8 cellular contexts compared by ENCODE assay signal in genomic region chr12:110826592-110827200, GRCh38. TPM values are rescaled to one million over a fixed set of nuclear protein-coding genes. Genes with fewer than 3 reads are reported as not detected.
DNase-seq lines count a peak whose midpoint lies in the region; ATAC-seq, FAIRE-seq and TF ChIP-seq lines count a peak whose summit lies in the region.

No MANE protein-coding gene starts in this region.

- H3K9me3 Mint-ChIP-seq in activated CD8-positive, alpha-beta T cell treated with anti-CD3 and anti-CD28 coated beads, Interleukin-2, amount 10 ng/mL, durations not matched to agents 7 days and 5 days (ENCODE audit: insufficient read depth): no peaks in the 10 kb centered on the region

- H3K18ac ChIP-seq in H1 (ENCODE audit: extremely low read depth, low read length): no peak overlapping the region

- ATAC-seq in activated CD8-positive, alpha-beta T cell treated with anti-CD3 and anti-CD28 coated beads, Interleukin-2, amount 10 ng/mL, durations not matched to agents 7 days and 5 days: peak; percentile 93

- H3K27ac ChIP-seq in H1 (ENCODE audit: low read depth, low read length): no peak overlapping the region

- H3K79me2 ChIP-seq in H1 (ENCODE audit: control insufficient read depth in 1 of 2, insufficient read depth in 2 of 2, low read length in 2 of 2): no peaks in the 10 kb centered on the region

- WGBS in H1 (ENCODE audit: extremely low coverage in 1 of 2, insufficient coverage in 1 of 2, insufficient read length in 1 of 2, insufficient replicate concordance in 2 of 2, low coverage in 1 of 2, low lambda C conversion rate in 2 of 2, missing lambda C conversion rate in 1 of 2), 2 experiments: 48% methylated on average over 14 of the region's 14 CpGs; no CpG with 5 or more reads in 1 of the 2 experiments

- H3K9me3 ChIP-seq in H1 (ENCODE audit: insufficient read depth in 2 of 2, low read depth in 1 of 2, low read length in 1 of 2): no peaks in the 10 kb centered on the region

- no peak overlapping the region for H3K23ac ChIP-seq in H1 (ENCODE audit: insufficient read length)

- H2BK15ac ChIP-seq in H1 (ENCODE audit: low read length): peak overlapping the region; percentile 16; the same call in 1 of the 2 replicates

- DNase-seq in NCI-H524 (lab: John Stamatoyannopoulos, UW) (peak; percentile 81 to 85), NCI-H524 treated with DMSO at 0.1 percent for 48 hours (lab: John Stamatoyannopoulos, UW) (no peak), HS-27A (ENCODE audit: low read depth) (peak; percentile 69), NK-92 (lab: John Stamatoyannopoulos, UW; ENCODE audit: unreplicated experiment) (peak; percentile 4), H1 (ENCODE audit: low read depth in 1 of 2, low spot score in 2 of 2) (peak; percentile 87 to 95), middle frontal gyrus (ENCODE audit: extremely low spot score, low spot score) (peak; percentile 50)
- DNase-seq in activated CD8-positive, alpha-beta T cell treated with anti-CD3 and anti-CD28 coated beads, Interleukin-2, amount 10 ng/mL, durations not matched to agents 7 days and 5 days: peak; percentile 88
- DNase-seq in stimulated activated CD8-positive, alpha-beta memory T cell treated with anti-CD3 and anti-CD28 coated beads, Interleukin-2, amount 100 ng/mL, for 48 hours (ENCODE audit: low read depth in 2 of 2): peak; percentile 74 to 81

- H2BK5ac ChIP-seq in H1 (ENCODE audit: low read depth, low read length): no peak overlapping the region

- peak overlapping the region; percentile 24 for H3K4me3 Mint-ChIP-seq in activated CD8-positive, alpha-beta T cell treated with anti-CD3 and anti-CD28 coated beads, Interleukin-2, amount 10 ng/mL, durations not matched to agents 7 days and 5 days

- peak overlapping the region; percentile 35; the same call in 1 of the 2 replicates for H4K8ac ChIP-seq in H1 (ENCODE audit: extremely low read depth, insufficient read depth, low read length)

- H3K56ac ChIP-seq in H1 (replicated peaks; ENCODE audit: insufficient read length, low read depth, low read length): no peak overlapping the region

- H3K4me2 ChIP-seq in H1 (ENCODE audit: insufficient read depth in 1 of 2, low read depth in 2 of 2, low read length in 2 of 2): no peak overlapping the region

- TF ChIP-seq EP300 in H1 (IDR thresholded peaks at IDR 0.05; ENCODE audit: borderline replicate concordance in 1 of 2, low read depth in 2 of 2, low read length in 2 of 2): no peak

- no peaks in the 10 kb centered on the region for H3K36me3 ChIP-seq in H1 (ENCODE audit: control insufficient read depth in 2 of 4, insufficient read depth in 4 of 4, low read length in 3 of 4)

- H3K27me3 Mint-ChIP-seq in activated CD8-positive, alpha-beta T cell treated with anti-CD3 and anti-CD28 coated beads, Interleukin-2, amount 10 ng/mL, durations not matched to agents 7 days and 5 days (ENCODE audit: low read depth): peaks cover 5% of the 10 kb centered on the region

- H3K4me3 ChIP-seq in H1 (ENCODE audit: extremely low read depth in 1 of 4, insufficient read depth in 2 of 4, low read depth in 3 of 4, low read length in 4 of 4): no peak overlapping the region

- peak; percentile 94 to 97 for TF ChIP-seq RAD21 in H1 (IDR thresholded peaks at IDR 0.05 in 1 of 2, conservative IDR thresholded peaks at IDR 0.05 in 1 of 2; ENCODE audit: low read depth in 2 of 2, low read length in 2 of 2)

- H3K4me1 ChIP-seq in H1 (replicated peaks in 1 of 4; ENCODE audit: control insufficient read depth in 3 of 4, insufficient read depth in 4 of 4, low read length in 3 of 4): no peaks in the 10 kb centered on the region; a peak in 1 of 7 replicates

- H3K36me3 Mint-ChIP-seq in activated CD8-positive, alpha-beta T cell treated with anti-CD3 and anti-CD28 coated beads, Interleukin-2, amount 10 ng/mL, durations not matched to agents 7 days and 5 days (ENCODE audit: low read depth): no peaks in the 10 kb centered on the region

- POLR2A ChIA-PET in activated CD8-positive, alpha-beta T cell treated with anti-CD3 and anti-CD28 coated beads, Interleukin-2, amount 10 ng/mL, durations not matched to agents 7 days and 5 days (lab: Charles Lee): interaction anchor here (1.1 to 1.8 kb wide), 2 partner anchors 85 to 122 kb away, joined by 3 to 6 read pairs; partner anchors contain the start of gene PPP1CC
- POLR2A ChIA-PET in H1 (lab: Charles Lee; ENCODE audit: partially characterized antibody): interaction anchor here (0.8 to 1.2 kb wide), 2 partner anchors 83 to 97 kb away, joined by 4 read pairs; no protein-coding TSS in a partner anchor

- no peak overlapping the region for H3K27ac Mint-ChIP-seq in activated CD8-positive, alpha-beta T cell treated with anti-CD3 and anti-CD28 coated beads, Interleukin-2, amount 10 ng/mL, durations not matched to agents 7 days and 5 days

- TF ChIP-seq POLR2A in H1 (IDR thresholded peaks at IDR 0.05; ENCODE audit: control extremely low read depth in 1 of 2, low read depth in 2 of 2, low read length in 2 of 2): no peak

- H3K79me1 ChIP-seq in H1 (ENCODE audit: low read depth, low read length): no peaks in the 10 kb centered on the region

- CTCF ChIA-PET in activated CD8-positive, alpha-beta T cell treated with anti-CD3 and anti-CD28 coated beads, Interleukin-2, amount 10 ng/mL, durations not matched to agents 7 days and 5 days (lab: Charles Lee): interaction anchor here (0.6 to 3.6 kb wide), 28 partner anchors 10 to 377 kb away, joined by 3 to 18 read pairs (median 4); partner anchors contain the start of genes ARPC3, CCDC63, FAM216A and GPN3
- CTCF ChIA-PET in H1 (lab: Charles Lee; ENCODE audit: partially characterized antibody): interaction anchor here (0.6 to 5.8 kb wide), 36 partner anchors 11 to 316 kb away, joined by 3 to 30 read pairs (median 3); partner anchors contain the start of gene CCDC63

- 0 out of 2 replicates have a peak overlapping the region, but pooled peaks have one; percentile 9 for H2BK20ac ChIP-seq in H1 (ENCODE audit: low read length)

- no peak overlapping the region for H4K5ac ChIP-seq in H1 (ENCODE audit: insufficient read length, low read depth, low read length)

- H2AK5ac ChIP-seq in H1 (ENCODE audit: low read depth, low read length): no peak overlapping the region

- H3K27me3 ChIP-seq in H1 (replicated peaks in 1 of 4; ENCODE audit: control insufficient read depth in 3 of 4, extremely low read depth in 1 of 4, insufficient read depth in 3 of 4, low read length in 3 of 4): peaks cover 0 to 3% (median 0%) of the 10 kb centered on the region in 4 experiments; a peak in 1 of 7 replicates

- no peak overlapping the region for H2BK120ac ChIP-seq in H1 (replicated peaks; ENCODE audit: low read depth, low read length)

- no peak overlapping the region for H3K4ac ChIP-seq in H1 (replicated peaks; ENCODE audit: insufficient read length, low read depth, low read length)

- peak; percentile 87 to 98 (median 95) for TF ChIP-seq CTCF in H1 (IDR thresholded peaks at IDR 0.05; ENCODE audit: control extremely low read depth in 1 of 3, insufficient read depth in 1 of 3, low read depth in 1 of 3, low read length in 3 of 3)

- H2AFZ ChIP-seq in H1 (ENCODE audit: low read length): peak overlapping the region; percentile 97

- H3K9ac ChIP-seq in H1 (replicated peaks in 1 of 4; ENCODE audit: extremely low read depth in 1 of 4, low read depth in 3 of 4, low read length in 3 of 4): no peak overlapping the region

- H2BK12ac ChIP-seq in H1 (ENCODE audit: low read depth, low read length): no peak overlapping the region

- no peak overlapping the region for H4K91ac ChIP-seq in H1 (replicated peaks; ENCODE audit: insufficient read length, low read length)

- peaks cover 3% of the 10 kb centered on the region; the same call in 1 of the 2 replicates for H3K23me2 ChIP-seq in H1 (ENCODE audit: low read depth, low read length)

- H3K14ac ChIP-seq in H1 (ENCODE audit: insufficient read length): no peak overlapping the region

- peaks cover 0 to 2% of the 10 kb centered on the region in 2 experiments for H4K20me1 ChIP-seq in H1 (replicated peaks in 1 of 2; ENCODE audit: control insufficient read depth in 1 of 2, insufficient read depth in 2 of 2, low read length in 2 of 2)

- peak; percentile 91 for FAIRE-seq in H1 (lab: Jason Lieb, UNC)

- peaks cover 9% of the 10 kb centered on the region for H3K4me1 Mint-ChIP-seq in activated CD8-positive, alpha-beta T cell treated with anti-CD3 and anti-CD28 coated beads, Interleukin-2, amount 10 ng/mL, durations not matched to agents 7 days and 5 days (ENCODE audit: low read depth)

TF ChIP-seq in H1, 55 proteins besides CTCF, POLR2A, EP300 and RAD21 (continues in another document):
- TF ChIP-seq RFX5 (IDR thresholded peaks at IDR 0.05; ENCODE audit: borderline replicate concordance, low read depth, low read length) (no peak), MAX (IDR thresholded peaks at IDR 0.05) (peak; percentile 62), USF2 (IDR thresholded peaks at IDR 0.05; ENCODE audit: low read length) (no peak), BRCA1 (IDR thresholded peaks at IDR 0.05; ENCODE audit: low read depth, low read length) (no peak), CHD1 (IDR thresholded peaks at IDR 0.05; ENCODE audit: low read depth, low read length) (no peak), NANOG (IDR thresholded peaks at IDR 0.05; ENCODE audit: insufficient read depth, low read depth, low read length, poor library complexity, severe bottlenecking) (no peak), HDAC6 (IDR thresholded peaks at IDR 0.05; ENCODE audit: low read depth, low read length) (no peak), TCF12 (IDR thresholded peaks at IDR 0.05; ENCODE audit: low read depth, low read length) (no peak)

RNA-seq across cellular contexts. Expression of gene CCDC63, which starts 20.1 kb away (rescaled TPM):
- not detected for total RNA-seq in activated CD8-positive, alpha-beta T cell treated with anti-CD3 and anti-CD28 coated beads, Interleukin-2, amount 10 ng/mL, durations not matched to agents 7 days and 5 days
- 0.55 and 0.93 TPM in 2 replicates for total RNA-seq in H1 (2021; fragmentation: NEBNext Ultra II Directional; extraction: Animal tissue kit (Norgen Biotek cat#: 25700))
- polyA plus RNA-seq in H1 (2011; rRNA removed): 0.42 TPM in 2 replicates
- polyA plus RNA-seq in H1 (2011; cell fraction: cytosol; rRNA removed): 0.59 TPM
- 0.94 TPM for polyA plus RNA-seq in H1 (2011; cell fraction: nucleus; rRNA removed)
- polyA plus RNA-seq in H1 (2012, experiment 1 of 2): 0.93 to 1.1 TPM (median 0.97 TPM) in 4 replicates
- polyA plus RNA-seq in H1 (2012, experiment 2 of 2): 0.10 TPM
- polyA plus RNA-seq in H1 (2013, experiment 1 of 2): 0.51 TPM
- 0.29 TPM for polyA plus RNA-seq in H1 (2013, experiment 2 of 2)
- 0.09 and 0.12 TPM in 2 replicates for polyA minus RNA-seq in H1 (2011; rRNA and poly(A)+ RNA removed)
- polyA minus RNA-seq in H1 (2011; cell fraction: cytosol; rRNA and poly(A)+ RNA removed): 1.2 TPM
- polyA minus RNA-seq in H1 (2011; cell fraction: nucleus; rRNA and poly(A)+ RNA removed): 0.90 TPM
